ENCODE assay signal across 11 cellular contexts in the genomic region with DNA sequence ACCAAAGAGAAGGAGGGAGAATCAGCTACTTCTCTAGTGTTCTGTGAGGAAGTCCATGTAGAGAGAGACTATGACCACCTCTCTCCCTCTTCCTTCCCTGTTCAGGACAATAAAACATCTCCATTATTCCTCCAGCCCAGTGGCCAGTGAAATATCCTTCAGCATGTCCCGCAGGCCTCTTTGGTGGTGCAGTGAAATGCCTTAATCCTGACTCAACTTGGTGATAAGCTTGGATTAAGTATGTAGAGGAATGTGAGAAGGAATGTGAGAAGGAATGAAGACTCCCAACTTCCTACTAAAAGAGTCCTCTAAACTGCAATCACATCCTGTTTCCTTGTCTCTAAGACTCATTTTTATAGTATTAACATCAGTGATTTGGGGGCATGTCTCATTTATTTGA.
DNase-seq lines count a peak whose midpoint lies in the region; ATAC-seq and TF ChIP-seq lines count a peak whose summit lies in the region.
"Had no signal": no experiment of that assay in that cellular context is flagged by ENCODE, and none has a peak within 500 bp of the region (broad histone marks: within the 10 kb centered on the region; RNA-seq: fewer than 3 reads in every experiment).

No MANE protein-coding gene starts in this region.

- peak; percentile 87 for DNase-seq in Daoy (ENCODE audit: low read depth)
- peak; percentile 34 for DNase-seq in PC-3
- DNase-seq in epithelial cell of esophagus (ENCODE audit: low read depth) = peak; percentile 65
- DNase-seq in neural progenitor cell (ENCODE audit: low spot score) = peak; percentile 81
- no peak for DNase-seq in activated CD4-positive, alpha-beta T cell treated with anti-CD3 and anti-CD28 coated beads, Interleukin-2, amount 50 U/mL, for 1 hour
- no peak for DNase-seq in sigmoid colon
- DNase-seq: activated CD4-positive, alpha-beta T cell treated with anti-CD3 and anti-CD28 coated beads for 1 hour; pancreas had no signal

- H2AFZ ChIP-seq in PC-3 (ENCODE audit: low read length) (no peak overlapping the region), neural progenitor cell (replicated peaks) (no peak overlapping the region)

- WGBS in sigmoid colon, 2 donors = 85 to 92% methylated on average over 1 of the region's 1 CpG

- peaks cover 41% of the 10 kb centered on the region for H3K4me1 Mint-ChIP-seq in neural progenitor cell
- H3K4me1 Mint-ChIP-seq: IgD-negative memory B cell had no signal

- H3K27me3 ChIP-seq in PC-3 (ENCODE audit: low read length) (no peaks in the 10 kb centered on the region), neural progenitor cell (no peaks in the 10 kb centered on the region), sigmoid colon (no peaks in the 10 kb centered on the region)
- H3K27me3 ChIP-seq: pancreas had no signal

- H3K9me3 ChIP-seq in PC-3 (ENCODE audit: low read length) = no peaks in the 10 kb centered on the region
- no peaks in the 10 kb centered on the region for H3K9me3 ChIP-seq in neural progenitor cell (ENCODE audit: low read depth)
- no peaks in the 10 kb centered on the region for H3K9me3 ChIP-seq in sigmoid colon
- H3K9me3 ChIP-seq: pancreas had no signal

- H3K9ac ChIP-seq in PC-3 (ENCODE audit: low read length) = no peak overlapping the region
- no peak overlapping the region for H3K9ac ChIP-seq in neural progenitor cell

- no peak for TF ChIP-seq EP300 in sigmoid colon (IDR thresholded peaks at IDR 0.05)

- H3K36me3 Mint-ChIP-seq in neural progenitor cell = peaks cover 3% of the 10 kb centered on the region
- H3K36me3 Mint-ChIP-seq: IgD-negative memory B cell had no signal

- no peaks in the 10 kb centered on the region for H3K9me2 ChIP-seq in PC-3 (replicated peaks; ENCODE audit: low read length)

- H3K4me3 ChIP-seq in PC-3 (ENCODE audit: low read length) (no peak overlapping the region), epithelial cell of esophagus (ENCODE audit: low read length) (no peak overlapping the region), neural progenitor cell (no peak overlapping the region), sigmoid colon (no peak overlapping the region)
- H3K4me3 ChIP-seq: pancreas had no signal

- H3K36me3 ChIP-seq in PC-3 (ENCODE audit: low read depth, low read length) = no peaks in the 10 kb centered on the region
- no peaks in the 10 kb centered on the region for H3K36me3 ChIP-seq in neural progenitor cell
- no peaks in the 10 kb centered on the region for H3K36me3 ChIP-seq in sigmoid colon
- H3K36me3 ChIP-seq: pancreas had no signal

- H3K27ac ChIP-seq in PC-3 (ENCODE audit: low read length) (no peak overlapping the region), neural progenitor cell (peak overlapping the region; percentile 60), sigmoid colon (no peak overlapping the region)
- H3K27ac ChIP-seq: pancreas had no signal

- no TSS peak for BruUV-seq in PC-3 (replicated peaks; lab: Mats Ljungman, UMichigan)

- H3F3A ChIP-seq in PC-3 (ENCODE audit: low read length, unreplicated experiment) (no peaks in the 10 kb centered on the region), neural progenitor cell (ENCODE audit: low read depth) (peaks cover 33% of the 10 kb centered on the region)

- intact Hi-C loops in PC-3 (cut with micrococcal nuclease) (no loop called here), sigmoid colon (cut with DNase I) (no loop called here)

- H3K4me3 Mint-ChIP-seq in neural progenitor cell = no peak overlapping the region
- H3K4me3 Mint-ChIP-seq: IgD-negative memory B cell had no signal

- POLR2A ChIA-PET in PC-3 (lab: Charles Lee; ENCODE audit: unreplicated experiment) = no interaction called here

- no peaks in the 10 kb centered on the region for H3K27me3 Mint-ChIP-seq in neural progenitor cell (ENCODE audit: insufficient read depth, low read depth)
- H3K27me3 Mint-ChIP-seq: IgD-negative memory B cell had no signal

- ATAC-seq in PC-3 (no peak), GM18873 (IDR thresholded peaks at IDR 0.05; ENCODE audit: low FRiP score, unreplicated experiment) (no peak), HG03520 (IDR thresholded peaks at IDR 0.05; ENCODE audit: unreplicated experiment) (no peak)

- peaks cover 2% of the 10 kb centered on the region for H3K9me3 Mint-ChIP-seq in neural progenitor cell
- H3K9me3 Mint-ChIP-seq: IgD-negative memory B cell had no signal

- H3K4me1 ChIP-seq in PC-3 (ENCODE audit: insufficient read depth, low read length) (no peaks in the 10 kb centered on the region), neural progenitor cell (peaks cover 55% of the 10 kb centered on the region), sigmoid colon (no peaks in the 10 kb centered on the region)
- H3K4me1 ChIP-seq: pancreas had no signal

- TF ChIP-seq CTCF in PC-3 (conservative IDR thresholded peaks at IDR 0.05; ENCODE audit: low read depth, low read length) (no peak), epithelial cell of esophagus (IDR thresholded peaks at IDR 0.05; ENCODE audit: insufficient read depth, low read depth, low read length, missing control alignments) (no peak), neural progenitor cell (IDR thresholded peaks at IDR 0.05) (no peak), sigmoid colon (IDR thresholded peaks at IDR 0.05) (no peak)

- H3K4me2 ChIP-seq in PC-3 (ENCODE audit: low read length) (no peak overlapping the region), neural progenitor cell (peak overlapping the region; percentile 44)

- no peak for TF ChIP-seq POLR2A in sigmoid colon (IDR thresholded peaks at IDR 0.05)

- H4K20me1 ChIP-seq in PC-3 (ENCODE audit: low read length) (no peaks in the 10 kb centered on the region), neural progenitor cell (ENCODE audit: low read depth) (peaks cover 7% of the 10 kb centered on the region)

- H3K27ac Mint-ChIP-seq in neural progenitor cell = peak overlapping the region; percentile 96
- H3K27ac Mint-ChIP-seq: IgD-negative memory B cell had no signal

- CTCF ChIA-PET in PC-3 (lab: Charles Lee) = no interaction called here

- H3K79me2 ChIP-seq in PC-3 (ENCODE audit: low read length) (no peaks in the 10 kb centered on the region), neural progenitor cell (ENCODE audit: low read depth) (peaks cover 65% of the 10 kb centered on the region)

Comparison
In these comparisons a context has a peak if more than half of its experiments do, and no peak if none do; other contexts are left out.
1. DNase-seq: peak in Daoy (single experiment), PC-3 (single experiment), epithelial cell of esophagus (single experiment) and neural progenitor cell (single experiment); none in activated CD4-positive, alpha-beta T cell treated with anti-CD3 and anti-CD28 coated beads, Interleukin-2, amount 50 U/mL, for 1 hour (single experiment) and sigmoid colon (single experiment).